19 cellular contexts compared by ENCODE assay signal in the genomic region with DNA sequence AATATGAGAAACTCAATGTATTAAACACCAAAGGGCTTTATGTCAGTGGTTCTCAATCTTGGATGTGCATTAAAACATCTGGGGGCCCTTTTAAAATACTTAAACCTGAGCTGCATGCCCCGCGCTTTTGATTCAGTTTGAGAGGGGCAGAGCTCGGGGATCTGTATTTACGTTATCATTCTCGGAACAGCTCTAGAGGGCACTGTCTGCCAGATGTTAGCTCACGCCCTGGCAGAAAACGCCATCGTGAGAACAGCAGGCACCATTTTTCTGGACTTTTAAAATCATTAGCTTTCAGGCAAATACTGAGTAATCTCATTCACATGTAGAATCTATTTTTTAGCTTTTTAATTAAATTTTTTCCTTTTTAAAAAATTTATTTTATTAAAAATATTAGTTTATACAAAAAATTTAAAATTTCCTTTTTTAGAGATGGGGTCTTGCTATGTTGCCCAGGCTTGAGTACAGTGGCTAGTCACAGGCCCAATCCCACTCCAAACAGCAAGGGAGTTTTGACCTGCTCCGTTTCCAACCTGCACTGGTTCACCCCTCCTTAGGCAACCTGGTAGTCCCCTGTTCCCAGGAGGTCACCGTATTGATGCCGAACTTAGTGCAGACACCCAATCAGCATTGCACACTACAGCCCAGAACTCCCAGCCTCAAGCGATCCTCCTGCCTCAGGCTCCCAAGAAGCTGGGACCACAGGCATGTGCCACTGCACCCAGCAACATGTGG. TPM values are rescaled to one million over a fixed set of nuclear protein-coding genes. Genes with fewer than 3 reads are reported as not detected.
A peak's percentile ranks its signal among the peaks of the same experiment; 100 is the strongest.
DNase-seq lines count a peak whose midpoint lies in the region; ATAC-seq and TF ChIP-seq lines count a peak whose summit lies in the region.
"Had no signal": no experiment of that assay in that cellular context is flagged by ENCODE, and none has a peak within 500 bp of the region (broad histone marks: within the 10 kb centered on the region; RNA-seq: fewer than 3 reads in every experiment).

No MANE protein-coding gene starts in this region.

- peak; percentile 46 for TF ChIP-seq CTCF in HFFc6 (IDR thresholded peaks at IDR 0.05)
- no peak; the same call in 1 of the 2 replicates for TF ChIP-seq CTCF in SK-N-SH (IDR thresholded peaks at IDR 0.05)
- no peak for TF ChIP-seq CTCF in gastroesophageal sphincter (IDR thresholded peaks at IDR 0.05)
- TF ChIP-seq CTCF in GM20000 (IDR thresholded peaks at IDR 0.05; ENCODE audit: extremely low read depth, missing control alignments): no peak

- H3K36me3 Mint-ChIP-seq in HFFc6 (ENCODE audit: low read depth): no peaks in the 10 kb centered on the region
- H3K36me3 Mint-ChIP-seq: activated CD8-positive, alpha-beta memory T cell treated with anti-CD3 and anti-CD28 coated beads, Interleukin-2, amount 10 ng/mL, durations not matched to agents 7 days and 5 days; natural killer cell treated with Interleukin-12 subunit alpha and Interleukin-12 subunit beta and Interleukin-15 and Interleukin-18, amount 100 ng/mL, for 72 hours had no signal

- DNase-seq in ELR (ENCODE audit: low read depth): peak; percentile 17
- DNase-seq in HFFc6: peak; percentile 5
- peak; percentile 45 for DNase-seq in SK-N-SH
- peak; percentile 41 for DNase-seq in iPS-NIHi7 (ENCODE audit: extremely low spot score)
- DNase-seq in GM20000 (ENCODE audit: low spot score): no peak
- DNase-seq: activated CD4-positive, alpha-beta T cell treated with anti-CD3 and anti-CD28 coated beads for 4 hours; activated CD8-positive, alpha-beta memory T cell treated with anti-CD3 and anti-CD28 coated beads, Interleukin-2, amount 10 ng/mL, durations not matched to agents 7 days and 5 days; left cardiac atrium; mesendoderm; NCI-H774; stimulated activated naive CD8-positive, alpha-beta T cell treated with anti-CD3 and anti-CD28 coated beads, Interleukin-15, Interleukin-2, amounts not matched to agents 100 U/mL and 50 U/mL, for 24 hours had no signal

- no peaks in the 10 kb centered on the region for H4K20me1 ChIP-seq in SK-N-SH (ENCODE audit: insufficient read depth)
- H4K20me1 ChIP-seq: BLaER1 treated with 17β-estradiol and CSF1 and Interleukin-3, amounts not matched to agents 10 nM and 100 nM had no signal

- TF ChIP-seq EP300 in SK-N-SH (IDR thresholded peaks at IDR 0.05; ENCODE audit: borderline replicate concordance in 1 of 2, low read depth in 1 of 2, low read length in 1 of 2): no peak
- TF ChIP-seq EP300 in gastroesophageal sphincter (IDR thresholded peaks at IDR 0.05): no peak

- H3K79me2 ChIP-seq in SK-N-SH (ENCODE audit: insufficient read depth): no peaks in the 10 kb centered on the region
- H3K79me2 ChIP-seq: parathyroid adenoma had no signal

- peaks cover 11% of the 10 kb centered on the region; the same call in 1 of the 2 replicates for H3K27me3 ChIP-seq in SK-N-SH (ENCODE audit: insufficient read depth)
- peaks cover 4% of the 10 kb centered on the region for H3K27me3 ChIP-seq in gastroesophageal sphincter
- H3K27me3 ChIP-seq: BLaER1 treated with 17β-estradiol and CSF1 and Interleukin-3, amounts not matched to agents 10 nM and 100 nM; tibial nerve had no signal

- H3K9me2 ChIP-seq in SK-N-SH: no peaks in the 10 kb centered on the region

- H3K9me3 ChIP-seq in SK-N-SH (no peaks in the 10 kb centered on the region), gastroesophageal sphincter (no peaks in the 10 kb centered on the region)
- H3K9me3 ChIP-seq: BLaER1 treated with 17β-estradiol and CSF1 and Interleukin-3, amounts not matched to agents 10 nM and 100 nM; tibial nerve had no signal

- TF ChIP-seq RAD21 in SK-N-SH (IDR thresholded peaks at IDR 0.05; ENCODE audit: low read length): peak; percentile 58

- no peaks in the 10 kb centered on the region for H3K4me1 Mint-ChIP-seq in HFFc6 (ENCODE audit: low read depth)
- H3K4me1 Mint-ChIP-seq: activated CD8-positive, alpha-beta memory T cell treated with anti-CD3 and anti-CD28 coated beads, Interleukin-2, amount 10 ng/mL, durations not matched to agents 7 days and 5 days had no signal

- TF ChIP-seq POLR2A in gastroesophageal sphincter (IDR thresholded peaks at IDR 0.05): no peak

- no peaks in the 10 kb centered on the region for H3K9me3 Mint-ChIP-seq in HFFc6
- H3K9me3 Mint-ChIP-seq: dendritic cell treated with granulocyte-macrophage colony-stimulating factor and Interleukin-4, amounts not matched to agents 40 ng/mL and 50 ng/mL, for 4 days; natural killer cell treated with Interleukin-12 subunit alpha and Interleukin-12 subunit beta and Interleukin-15 and Interleukin-18, amount 100 ng/mL, for 72 hours had no signal

- 19% methylated on average over 12 of the region's 12 CpGs for WGBS in SK-N-SH (ENCODE audit: low lambda C conversion rate)
- WGBS in gastroesophageal sphincter (ENCODE audit: low coverage in 1 of 2), 2 donors: 43 to 67% methylated on average over 9 of the region's 12 CpGs

- no peak overlapping the region for H3K4me3 Mint-ChIP-seq in HFFc6
- H3K4me3 Mint-ChIP-seq: activated CD8-positive, alpha-beta memory T cell treated with anti-CD3 and anti-CD28 coated beads, Interleukin-2, amount 10 ng/mL, durations not matched to agents 7 days and 5 days; dendritic cell treated with granulocyte-macrophage colony-stimulating factor and Interleukin-4, amounts not matched to agents 40 ng/mL and 50 ng/mL, for 4 days; natural killer cell treated with Interleukin-12 subunit alpha and Interleukin-12 subunit beta and Interleukin-15 and Interleukin-18, amount 100 ng/mL, for 72 hours had no signal

- H2AFZ ChIP-seq in SK-N-SH (ENCODE audit: low read depth): no peak overlapping the region; the same call in 1 of the 2 replicates
- H2AFZ ChIP-seq: parathyroid adenoma had no signal

- H3K4me2 ChIP-seq in SK-N-SH: no peak overlapping the region

- H3K36me3 ChIP-seq in SK-N-SH (replicated peaks in 1 of 2; ENCODE audit: control insufficient read depth in 1 of 2, insufficient read depth in 2 of 2, low read length in 1 of 2) (no peaks in the 10 kb centered on the region), gastroesophageal sphincter (no peaks in the 10 kb centered on the region)
- H3K36me3 ChIP-seq: BLaER1 treated with 17β-estradiol and CSF1 and Interleukin-3, amounts not matched to agents 10 nM and 100 nM; tibial nerve had no signal

- H3K4me3 ChIP-seq in SK-N-SH (ENCODE audit: low read depth in 2 of 2, low read length in 1 of 2) (no peak overlapping the region), gastroesophageal sphincter (no peak overlapping the region)
- H3K4me3 ChIP-seq: BLaER1 treated with 17β-estradiol and CSF1 and Interleukin-3, amounts not matched to agents 10 nM and 100 nM; tibial nerve had no signal

- H3K4me1 ChIP-seq in SK-N-SH (ENCODE audit: control insufficient read depth in 1 of 2, insufficient read depth in 2 of 2, low read depth in 1 of 2, low read length in 1 of 2): no peaks in the 10 kb centered on the region
- no peaks in the 10 kb centered on the region for H3K4me1 ChIP-seq in gastroesophageal sphincter
- H3K4me1 ChIP-seq: parathyroid adenoma, tibial nerve had no signal

- CTCF ChIA-PET in SK-N-SH (lab: Yijun Ruan, JAX): interaction anchor here (0.5 to 1.6 kb wide), 13 partner anchors 13 to 177 kb away, joined by 3 to 9 read pairs (median 3); partner anchors contain the start of gene ZNF133

- no peak overlapping the region for H3K27ac Mint-ChIP-seq in HFFc6
- H3K27ac Mint-ChIP-seq: activated CD8-positive, alpha-beta memory T cell treated with anti-CD3 and anti-CD28 coated beads, Interleukin-2, amount 10 ng/mL, durations not matched to agents 7 days and 5 days; dendritic cell treated with granulocyte-macrophage colony-stimulating factor and Interleukin-4, amounts not matched to agents 40 ng/mL and 50 ng/mL, for 4 days; natural killer cell treated with Interleukin-12 subunit alpha and Interleukin-12 subunit beta and Interleukin-15 and Interleukin-18, amount 100 ng/mL, for 72 hours had no signal

- POLR2A ChIA-PET in SK-N-SH (lab: Yijun Ruan, JAX): interaction anchor here (1.1 kb wide), 1 partner anchor 30 kb away, joined by 4 read pairs; the partner anchor contains the start of gene ZNF133

- H3K27me3 Mint-ChIP-seq in HFFc6 (ENCODE audit: insufficient read depth): peaks cover 10% of the 10 kb centered on the region

- H3K27ac ChIP-seq in SK-N-SH (ENCODE audit: low read depth in 2 of 2, low read length in 1 of 2) (no peak overlapping the region), gastroesophageal sphincter (no peak overlapping the region)
- H3K27ac ChIP-seq: BLaER1 treated with 17β-estradiol and CSF1 and Interleukin-3, amounts not matched to agents 10 nM and 100 nM; parathyroid adenoma; RWPE1; tibial nerve had no signal

- no peak for ATAC-seq in gastroesophageal sphincter
- no peak for ATAC-seq in HG02870 (IDR thresholded peaks at IDR 0.05; ENCODE audit: unreplicated experiment)
- ATAC-seq: activated CD8-positive, alpha-beta memory T cell treated with anti-CD3 and anti-CD28 coated beads, Interleukin-2, amount 10 ng/mL, durations not matched to agents 7 days and 5 days; left cardiac atrium; natural killer cell treated with Interleukin-12 subunit alpha and Interleukin-12 subunit beta and Interleukin-15 and Interleukin-18, amount 100 ng/mL, for 72 hours; stimulated activated naive CD8-positive, alpha-beta T cell treated with anti-CD3 and anti-CD28 coated beads, Interleukin-15, Interleukin-2, amounts not matched to agents 100 U/mL and 50 U/mL, for 24 hours had no signal

- no peak overlapping the region for H3K9ac ChIP-seq in SK-N-SH
- H3K9ac ChIP-seq: BLaER1 treated with 17β-estradiol and CSF1 and Interleukin-3, amounts not matched to agents 10 nM and 100 nM; parathyroid adenoma had no signal

- no peaks in the 10 kb centered on the region for H3F3A ChIP-seq in SK-N-SH (replicated peaks; ENCODE audit: insufficient read depth)

TF ChIP-seq in SK-N-SH, 30 proteins besides CTCF, POLR2A, EP300 and RAD21:
- no peak for TF ChIP-seq JUND (IDR thresholded peaks at IDR 0.05)
- no peak for TF ChIP-seq POLR2AphosphoS5 (IDR thresholded peaks at IDR 0.05; ENCODE audit: low read depth, low read length)

RNA-seq across cellular contexts. Expression of gene ZNF133, which starts 30.0 kb away (rescaled TPM):
- 10 to 100 TPM in 4 of 6 experiments, 1 to 10 TPM in 2; 8.9 to 11.4 (median 10.2) TPM for total RNA-seq in HFFc6 (2021; fragmentation: NEBNext Ultra II Directional; extraction: Animal tissue kit (Norgen Biotek cat#: 25700))
- polyA plus RNA-seq in SK-N-SH (2012; rRNA removed): 15.5 and 20.6 TPM in 2 replicates
- polyA plus RNA-seq in SK-N-SH (2012; cell fraction: cytosol; rRNA removed): 7.8 and 12.1 TPM in 2 replicates
- 77.1 and 79.8 TPM in 2 replicates for polyA plus RNA-seq in SK-N-SH (2012; cell fraction: nucleus; rRNA removed)
- 10 to 100 TPM in 3 of 4 donors, 1 to 10 TPM in 1; 7.8 to 19.7 (median 16.8) TPM for total RNA-seq in gastroesophageal sphincter
